ENCODE assay signal across 2 cellular contexts in the genomic region with DNA sequence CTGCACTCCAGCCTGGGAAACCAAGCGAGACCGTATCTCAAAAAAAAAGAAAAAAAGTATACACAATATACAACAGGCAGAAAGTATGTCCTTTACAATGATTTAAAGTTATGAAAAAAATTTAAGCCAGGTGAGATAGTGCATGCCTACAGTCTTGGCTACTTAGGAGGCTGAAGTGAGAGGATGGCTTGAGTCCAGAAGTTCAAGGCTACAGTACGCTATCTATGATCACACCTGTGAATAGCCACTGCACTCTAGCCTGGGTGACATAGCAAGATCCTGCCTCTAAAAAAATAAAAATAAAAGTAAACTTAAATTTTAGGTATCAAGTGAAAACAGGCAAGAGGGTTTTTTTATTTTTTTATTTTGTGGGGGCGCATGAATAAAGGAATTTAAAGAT.
TF ChIP-seq lines count a peak whose summit lies in the region.

No MANE protein-coding gene starts in this region.

TF ChIP-seq in A549, 52 proteins besides CTCF, POLR2A, EP300 and RAD21:
- no peak for TF ChIP-seq PBX3 (IDR thresholded peaks at IDR 0.05)
- TF ChIP-seq MYC (IDR thresholded peaks at IDR 0.05; ENCODE audit: borderline replicate concordance, low read length): no peak
- no peak for TF ChIP-seq CBX2 (IDR thresholded peaks at IDR 0.05; ENCODE audit: borderline replicate concordance, low read depth)
- TF ChIP-seq CBX8 (IDR thresholded peaks at IDR 0.05): no peak
- TF ChIP-seq ELK1 (IDR thresholded peaks at IDR 0.05; ENCODE audit: low read depth, low read length): no peak
- TF ChIP-seq, protein P1, sequence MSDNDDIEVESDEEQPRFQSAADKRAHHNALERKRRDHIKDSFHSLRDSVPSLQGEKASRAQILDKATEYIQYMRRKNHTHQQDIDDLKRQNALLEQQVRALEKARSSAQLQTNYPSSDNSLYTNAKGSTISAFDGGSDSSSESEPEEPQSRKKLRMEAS (IDR thresholded peaks at IDR 0.05): no peak
- no peak for TF ChIP-seq FOSB (CRISPR knock-in tag; IDR thresholded peaks at IDR 0.05)
- TF ChIP-seq RNF2 (IDR thresholded peaks at IDR 0.05; ENCODE audit: borderline replicate concordance, low read depth): no peak
- no peak for TF ChIP-seq NPAS2 (CRISPR knock-in tag; IDR thresholded peaks at IDR 0.05; ENCODE audit: borderline replicate concordance)
- TF ChIP-seq USF2 (IDR thresholded peaks at IDR 0.05): no peak
- TF ChIP-seq ESRRA (IDR thresholded peaks at IDR 0.05; ENCODE audit: borderline replicate concordance, low read length): no peak
- TF ChIP-seq SREBF2 (IDR thresholded peaks at IDR 0.05): no peak
- TF ChIP-seq BHLHE40 (IDR thresholded peaks at IDR 0.05; ENCODE audit: low read depth, low read length): no peak

TF ChIP-seq in HCT116, 20 proteins besides CTCF, POLR2A, EP300 and RAD21:
- no peak for TF ChIP-seq ZFX (IDR thresholded peaks at IDR 0.05)
- no peak for TF ChIP-seq ELF1 (IDR thresholded peaks at IDR 0.05; ENCODE audit: borderline replicate concordance, low read depth)
- TF ChIP-seq SP1 (IDR thresholded peaks at IDR 0.05; ENCODE audit: low read depth): no peak
- no peak for TF ChIP-seq EZH2 (IDR thresholded peaks at IDR 0.05)
- no peak for TF ChIP-seq ZNF274 (IDR thresholded peaks at IDR 0.05; ENCODE audit: low read depth, low read length)
- no peak for TF ChIP-seq POLR2AphosphoS5 (IDR thresholded peaks at IDR 0.05; ENCODE audit: low read depth, low read length)
